8 cellular contexts compared by ENCODE assay signal in genomic region chr11:122202161-122202950, GRCh38.
DNase-seq lines count a peak whose midpoint lies in the region; ATAC-seq, FAIRE-seq and TF ChIP-seq lines count a peak whose summit lies in the region.

No MANE protein-coding gene starts in this region.

- dilution Hi-C loops in endothelial cell of umbilical vein (cut with MboI; ENCODE audit: extremely low pct_ligation_motif_present, low sequenced_read_pairs) = no loop called here

- TF ChIP-seq EP300 in A549 (IDR thresholded peaks at IDR 0.05) = 0 out of 5 replicates have a peak, but pooled peaks of 1 of the 2 experiments have one; percentile 38

- TF ChIP-seq CTCF in A549 (IDR thresholded peaks at IDR 0.05) (no peak), endothelial cell of umbilical vein (IDR thresholded peaks at IDR 0.05; ENCODE audit: extremely low read depth in 1 of 2, insufficient read depth in 1 of 2, low read depth in 1 of 2, low read length in 2 of 2) (no peak)

- peak; percentile 82 to 87 for ATAC-seq in A549
- no peak for ATAC-seq in HG02973 (IDR thresholded peaks at IDR 0.05; ENCODE audit: unreplicated experiment)
- ATAC-seq in HG03159 (IDR thresholded peaks at IDR 0.05; ENCODE audit: unreplicated experiment) = no peak

- WGBS in A549 (ENCODE audit: missing lambda C conversion rate) = 1% methylated on average over 16 of the region's 16 CpGs

- peaks cover 14% of the 10 kb centered on the region for H3K79me2 ChIP-seq in endothelial cell of umbilical vein (ENCODE audit: control insufficient read depth, insufficient read depth, low read length)

- no peaks in the 10 kb centered on the region for H3K9me1 ChIP-seq in endothelial cell of umbilical vein (replicated peaks; ENCODE audit: control insufficient read depth, extremely low read depth, insufficient read depth, low read length)

- no peak; a peak in 1 of 5 replicates for TF ChIP-seq RAD21 in A549 (conservative IDR thresholded peaks at IDR 0.05 in 1 of 2, IDR thresholded peaks at IDR 0.05 in 1 of 2)

- POLR2A ChIA-PET in A549 (lab: Yijun Ruan, JAX) = interaction anchor here (0.7 to 0.9 kb wide), 2 partner anchors 43 to 94 kb away, joined by 3 read pairs; no protein-coding TSS in a partner anchor
- POLR2A ChIA-PET in endothelial cell of umbilical vein (lab: Charles Lee) = interaction anchor here (1.1 to 2.2 kb wide), 2 partner anchors 13 to 115 kb away, joined by 3 to 9 read pairs; no protein-coding TSS in a partner anchor

- H3K36me3 ChIP-seq in endothelial cell of umbilical vein (ENCODE audit: control insufficient read depth in 2 of 2, extremely low read depth in 1 of 2, insufficient read depth in 2 of 2, low read length in 2 of 2) (no peaks in the 10 kb centered on the region), mucosa of rectum (ENCODE audit: control insufficient read depth in 2 of 2, insufficient read depth in 2 of 2, low read length in 2 of 2) (no peaks in the 10 kb centered on the region)

- H3K9ac ChIP-seq in endothelial cell of umbilical vein (replicated peaks; ENCODE audit: extremely low read depth, insufficient read depth, low read length) (peak overlapping the region; percentile 73), mucosa of rectum (ENCODE audit: low read depth in 1 of 2, low read length in 2 of 2) (peak overlapping the region in 1 of 2 donors; percentile 46)

- no peaks in the 10 kb centered on the region for H3K9me3 ChIP-seq in A549
- no peaks in the 10 kb centered on the region for H3K9me3 ChIP-seq in endothelial cell of umbilical vein (replicated peaks; ENCODE audit: control insufficient read depth, insufficient read depth, low read length)
- no peaks in the 10 kb centered on the region for H3K9me3 ChIP-seq in mucosa of rectum (ENCODE audit: control insufficient read depth in 2 of 2, low read length in 2 of 2)

- DNase-seq in A549 (ENCODE audit: low read depth in 1 of 2, low spot score in 1 of 2) (peak in 1 of 2 experiments; percentile 60), LoVo (ENCODE audit: low spot score) (peak; percentile 54), endothelial cell of umbilical vein (ENCODE audit: low read depth, low spot score) (peak; percentile 78), epidermal melanocyte (ENCODE audit: insufficient read length, low spot score) (no peak), OCI-M1 (lab: John Stamatoyannopoulos, UW) (no peak)

- FAIRE-seq in A549 (lab: Jason Lieb, UNC) = no peak
- FAIRE-seq in endothelial cell of umbilical vein (lab: Jason Lieb, UNC) = peak; percentile 48

- CTCF ChIA-PET in A549 (lab: Yijun Ruan, JAX) (interaction anchor here (0.7 to 2.8 kb wide), 27 partner anchors 8 to 547 kb away, joined by 3 to 21 read pairs (median 4); partner anchors contain the start of gene BLID), endothelial cell of umbilical vein (lab: Charles Lee) (interaction anchor here (0.7 to 4.5 kb wide), 42 partner anchors 11 to 548 kb away, joined by 3 to 91 read pairs (median 6); partner anchors contain the start of gene BLID)

- H4K20me1 ChIP-seq in endothelial cell of umbilical vein (replicated peaks; ENCODE audit: control insufficient read depth, extremely low read depth, insufficient read depth, low read length) = no peaks in the 10 kb centered on the region

- peak overlapping the region; percentile 90 for H2AFZ ChIP-seq in endothelial cell of umbilical vein (ENCODE audit: low read depth, low read length)

- H3K4me3 ChIP-seq in A549 (peak overlapping the region; percentile 38), endothelial cell of umbilical vein (replicated peaks in 1 of 3; ENCODE audit: insufficient read depth in 1 of 3, low read depth in 1 of 3, low read length in 3 of 3) (peak overlapping the region; percentile 28 to 72 (median 43)), mucosa of rectum (ENCODE audit: low read length in 2 of 2) (peak overlapping the region; percentile 53 to 61)

- peaks cover 49% of the 10 kb centered on the region for H3K4me1 ChIP-seq in A549
- peaks cover 49% of the 10 kb centered on the region for H3K4me1 ChIP-seq in endothelial cell of umbilical vein (ENCODE audit: control insufficient read depth, extremely low read depth, insufficient read depth, low read length)
- peaks cover 0 to 12% of the 10 kb centered on the region in 2 donors for H3K4me1 ChIP-seq in mucosa of rectum (ENCODE audit: control insufficient read depth in 2 of 2, insufficient read depth in 2 of 2, low read length in 2 of 2)

- intact Hi-C loops in endothelial cell of umbilical vein (cut with micrococcal nuclease) = loop anchor here (1.0 to 5.0 kb wide), 6 partner anchors 45 to 480 kb away; no protein-coding TSS in a partner anchor

- BruUV-seq in endothelial cell of umbilical vein (replicated peaks; lab: Mats Ljungman, UMichigan) = TSS peak; percentile 59

- H3K27me3 ChIP-seq in endothelial cell of umbilical vein (ENCODE audit: control insufficient read depth in 2 of 2, insufficient read depth in 2 of 2, low read length in 2 of 2) = no peaks in the 10 kb centered on the region
- H3K27me3 ChIP-seq in mucosa of rectum (ENCODE audit: control insufficient read depth in 2 of 2, insufficient read depth in 2 of 2, low read length in 2 of 2) = peaks cover 0 to 4% of the 10 kb centered on the region in 2 donors

- H3K4me2 ChIP-seq in A549 = peak overlapping the region; percentile 95
- peak overlapping the region; percentile 95 for H3K4me2 ChIP-seq in endothelial cell of umbilical vein (ENCODE audit: insufficient read depth, low read length)

- TF ChIP-seq POLR2A in A549 (IDR thresholded peaks at IDR 0.05; ENCODE audit: low read length) = no peak
- TF ChIP-seq POLR2A in endothelial cell of umbilical vein (IDR thresholded peaks at IDR 0.05; ENCODE audit: low read depth, low read length) = peak; percentile 71

- H3K27ac ChIP-seq in A549 (peak overlapping the region; percentile 83 to 90), endothelial cell of umbilical vein (ENCODE audit: insufficient read depth, low read depth, low read length) (peak overlapping the region; percentile 74), mucosa of rectum (ENCODE audit: low read depth in 2 of 2, low read length in 2 of 2) (peak overlapping the region; percentile 23 to 27)

TF ChIP-seq in A549, 52 proteins besides CTCF, POLR2A, EP300 and RAD21:
- TF ChIP-seq HEYL (CRISPR knock-in tag; IDR thresholded peaks at IDR 0.05) (no peak), MAX (IDR thresholded peaks at IDR 0.05) (0 out of 2 replicates have a peak, but pooled peaks have one; percentile 6), CEBPB (IDR thresholded peaks at IDR 0.05) (peak in 1 of 2 experiments; percentile 62; a peak in 2 of 4 replicates), JUN (IDR thresholded peaks at IDR 0.05) (peak in 1 of 2 experiments; percentile 14; a peak in 1 of 5 replicates)

TF ChIP-seq in endothelial cell of umbilical vein, 7 proteins besides CTCF, POLR2A, EP300 and RAD21:
- peak; percentile 56 for TF ChIP-seq POLR2AphosphoS5 (IDR thresholded peaks at IDR 0.05; ENCODE audit: insufficient read depth, low read depth, low read length)
- TF ChIP-seq MAX (IDR thresholded peaks at IDR 0.05; ENCODE audit: insufficient read depth, insufficient read length) = no peak
- no peak for TF ChIP-seq FOS (IDR thresholded peaks at IDR 0.05; ENCODE audit: borderline replicate concordance, insufficient read depth, low read length)
- TF ChIP-seq JUN (IDR thresholded peaks at IDR 0.05; ENCODE audit: borderline replicate concordance, insufficient read depth, insufficient read length, low read depth) = no peak

Comparison
In these comparisons a context has a peak if more than half of its experiments do, and no peak if none do; other contexts are left out.
1. ATAC-seq: peak in A549 (2 of 2); none in HG02973 (single experiment) and HG03159 (single experiment).
2. DNase-seq: peak in LoVo (single experiment) and endothelial cell of umbilical vein (single experiment); none in epidermal melanocyte (single experiment) and OCI-M1 (single experiment).
3. H3K27ac ChIP-seq: peak in every context shown above with its lines; median percentile 86 in A549; 74 in endothelial cell of umbilical vein; 25 in mucosa of rectum.
4. Peak in every context shown above with its lines, with median percentiles within 50 percentile points of each other: H3K4me3 ChIP-seq.